ENCODE assay signal across 29 cellular contexts in the genomic region with DNA sequence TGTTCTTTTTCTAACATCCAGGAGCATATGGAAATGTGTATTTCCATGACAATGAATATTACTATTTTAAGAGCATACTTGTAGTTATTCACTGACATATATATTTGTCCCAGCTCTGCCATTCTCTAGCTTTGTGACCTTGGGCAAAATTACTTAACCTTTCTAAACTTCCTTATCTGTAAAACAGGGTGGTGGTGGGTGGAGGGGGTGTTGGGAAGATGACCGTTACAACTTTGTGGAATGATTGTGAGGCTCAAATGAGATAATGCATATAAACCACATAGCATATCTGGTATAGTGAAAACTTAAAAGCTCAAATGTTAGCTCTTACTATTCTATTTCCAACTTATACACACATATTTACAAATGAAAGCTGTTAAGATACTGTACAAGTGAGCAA.
"Had no signal": no experiment of that assay in that cellular context is flagged by ENCODE, and none has a peak within 500 bp of the region (broad histone marks: within the 10 kb centered on the region; RNA-seq: fewer than 3 reads in every experiment).

No MANE protein-coding gene starts in this region.

- H3K4me2 ChIP-seq: SK-N-SH had no signal

- ATAC-seq: activated T-helper 17 cell treated with anti-CD3 and anti-CD28 coated beads, Interleukin-2, amount 50 U/mL, for 72 hours had no signal

- DNase-seq: activated B cell treated with CpG ODN at 0.5 μM for 24 hours; activated CD4-positive, alpha-beta memory T cell treated with anti-CD3 and anti-CD28 coated beads, Interleukin-2, amount 10 ng/mL, durations not matched to agents 7 days and 5 days; activated CD4-positive, alpha-beta T cell treated with anti-CD3 and anti-CD28 coated beads for 1 hour; activated CD4-positive, alpha-beta T cell treated with anti-CD3 and anti-CD28 coated beads, Interleukin-2, amount 10 ng/mL, durations not matched to agents 7 days and 5 days; activated gamma-delta T cell treated with Interleukin-2 at 50 U/mL for 16 hours; activated naive CD4-positive, alpha-beta T cell treated with anti-CD3 and anti-CD28 coated beads, Interleukin-2, amount 10 ng/mL, durations not matched to agents 7 days and 5 days; activated naive CD8-positive, alpha-beta T cell treated with anti-CD3 and anti-CD28 coated beads for 36 hours; activated T-cell treated with anti-CD3 and anti-CD28 coated beads for 4 hours; activated T-cell treated with anti-CD3 and anti-CD28 coated beads, Interleukin-2, amount 50 U/mL, for 48 hours; brain microvascular endothelial cell; cerebellar nuclear complex; MG63; NCI-H1092 treated with DMSO at 0.1 percent for 48 hours; NCI-H1417 treated with DMSO at 0.1 percent for 48 hours; NCI-H1694; NCI-H2029; NCI-H2107; NCI-H2171 treated with DMSO at 0.1 percent for 48 hours; NCI-H226; NCI-H510A; NCI-H526 treated with DMSO at 0.1 percent for 48 hours; NCI-H82; Peyer's patch; Right ventricle myocardium superior; SJCRH30; T-helper 1 cell had no signal

- H3K9ac ChIP-seq: SK-N-SH had no signal

- H3K27me3 ChIP-seq: brain microvascular endothelial cell, MG63, Peyer's patch, SJCRH30 had no signal

- H3K36me3 ChIP-seq: brain microvascular endothelial cell, MG63, Peyer's patch, SJCRH30 had no signal

- H3K4me3 ChIP-seq: MG63, Peyer's patch, SJCRH30 had no signal

- H3K9me3 ChIP-seq: MG63, Peyer's patch, SJCRH30, SK-N-SH had no signal

- H3K27ac ChIP-seq: brain microvascular endothelial cell, Peyer's patch, RWPE1, SJCRH30 had no signal

- H3K4me1 ChIP-seq: Peyer's patch, SJCRH30 had no signal
